Comparison of ENCODE assay signal across 19 cellular contexts in genomic region chr7:15600298-15600697, GRCh38. TPM values are rescaled to one million over a fixed set of nuclear protein-coding genes. Genes with fewer than 3 reads are reported as not detected.
A peak's percentile ranks its signal among the peaks of the same experiment; 100 is the strongest.
DNase-seq lines count a peak whose midpoint lies in the region; ATAC-seq, FAIRE-seq and TF ChIP-seq lines count a peak whose summit lies in the region.
"Had no signal": no experiment of that assay in that cellular context is flagged by ENCODE, and none has a peak within 500 bp of the region (broad histone marks: within the 10 kb centered on the region; RNA-seq: fewer than 3 reads in every experiment).

No MANE protein-coding gene starts in this region.

- no peak overlapping the region for H2BK5ac ChIP-seq in H1 (ENCODE audit: low read depth, low read length)
- H2BK5ac ChIP-seq in mesenchymal stem cell (ENCODE audit: low read depth, low read length, poor library complexity, severe bottlenecking) = no peak overlapping the region

- H3K4me1 ChIP-seq in H1 (replicated peaks in 1 of 4; ENCODE audit: control insufficient read depth in 3 of 4, insufficient read depth in 4 of 4, low read length in 3 of 4) (no peaks in the 10 kb centered on the region; a peak in 1 of 7 replicates), mesenchymal stem cell (ENCODE audit: control insufficient read depth, insufficient read depth, low read depth, low read length) (peaks cover 3% of the 10 kb centered on the region), heart left ventricle (peaks cover 0 to 6% (median 0%) of the 10 kb centered on the region in 12 donors)
- H3K4me1 ChIP-seq: Caco-2, HAP-1 had no signal

- no peak for TF ChIP-seq POLR2A in H1 (IDR thresholded peaks at IDR 0.05; ENCODE audit: control extremely low read depth in 1 of 2, low read depth in 2 of 2, low read length in 2 of 2)
- no peak for TF ChIP-seq POLR2A in heart left ventricle (IDR thresholded peaks at IDR 0.05)

- H3K27me3 ChIP-seq in H1 (replicated peaks in 1 of 4; ENCODE audit: control insufficient read depth in 3 of 4, extremely low read depth in 1 of 4, insufficient read depth in 3 of 4, low read length in 3 of 4) (no peaks in the 10 kb centered on the region), mesenchymal stem cell (ENCODE audit: control insufficient read depth in 1 of 2, insufficient read depth in 1 of 2, low read length in 2 of 2) (no peaks in the 10 kb centered on the region), heart left ventricle (no peaks in the 10 kb centered on the region)

- H2BK12ac ChIP-seq in H1 (ENCODE audit: low read depth, low read length) (0 out of 2 replicates have a peak overlapping the region, but pooled peaks have one; percentile 39), mesenchymal stem cell (ENCODE audit: low read length in 2 of 2) (no peak overlapping the region)

- H3K14ac ChIP-seq in H1 (ENCODE audit: insufficient read length) (no peak overlapping the region), mesenchymal stem cell (ENCODE audit: low read length in 2 of 2) (no peak overlapping the region)

- H3K23ac ChIP-seq in H1 (ENCODE audit: insufficient read length) (no peak overlapping the region), mesenchymal stem cell (ENCODE audit: low read length in 2 of 2) (no peak overlapping the region)

- WGBS in H1 (ENCODE audit: extremely low coverage in 1 of 2, insufficient coverage in 1 of 2, insufficient read length in 1 of 2, insufficient replicate concordance in 2 of 2, low coverage in 1 of 2, low lambda C conversion rate in 2 of 2, missing lambda C conversion rate in 1 of 2), 2 experiments = 62% methylated on average over 4 of the region's 4 CpGs; no CpG with 5 or more reads in 1 of the 2 experiments
- 59% methylated on average over 3 of the region's 4 CpGs for WGBS in mesenchymal stem cell
- 61 to 80% (median 70%) methylated on average over 3 to 4 of the region's 4 CpGs for WGBS in heart left ventricle, 4 donors

- H4K20me1 ChIP-seq in H1 (replicated peaks in 1 of 2; ENCODE audit: control insufficient read depth in 1 of 2, insufficient read depth in 2 of 2, low read length in 2 of 2) = no peaks in the 10 kb centered on the region

- TF ChIP-seq RAD21 in H1 (IDR thresholded peaks at IDR 0.05 in 1 of 2, conservative IDR thresholded peaks at IDR 0.05 in 1 of 2; ENCODE audit: low read depth in 2 of 2, low read length in 2 of 2) = no peak

- H3K4me3 ChIP-seq in H1 (ENCODE audit: extremely low read depth in 1 of 4, insufficient read depth in 2 of 4, low read depth in 3 of 4, low read length in 4 of 4) = no peak overlapping the region
- H3K4me3 ChIP-seq in mesenchymal stem cell (ENCODE audit: insufficient read depth in 1 of 2, low read depth in 1 of 2, low read length in 2 of 2) = no peak overlapping the region
- no peak overlapping the region for H3K4me3 ChIP-seq in heart left ventricle
- H3K4me3 ChIP-seq: HAP-1 had no signal

- H3K4me2 ChIP-seq in H1 (ENCODE audit: insufficient read depth in 1 of 2, low read depth in 2 of 2, low read length in 2 of 2) = no peak overlapping the region
- H3K4me2 ChIP-seq in mesenchymal stem cell (ENCODE audit: low read length, poor library complexity, severe bottlenecking) = no peak overlapping the region

- no peaks in the 10 kb centered on the region for H3K23me2 ChIP-seq in H1 (ENCODE audit: low read depth, low read length)

- peak; percentile 73 for DNase-seq in NCI-H69 (lab: John Stamatoyannopoulos, UW)
- DNase-seq in H1 (ENCODE audit: low read depth in 1 of 2, low spot score in 2 of 2) = peak in 1 of 2 experiments; percentile 44
- no peak for DNase-seq in mesenchymal stem cell
- no peak for DNase-seq in sciatic nerve (ENCODE audit: low spot score)
- DNase-seq in central memory CD4-positive, alpha-beta T cell = no peak
- DNase-seq in heart left ventricle = no peak
- no peak for DNase-seq in ureter (ENCODE audit: low spot score)
- DNase-seq: 8988T, C1 segment of cervical spinal cord, Caco-2, DMS153, DND-41, HFFc6 had no signal

- H2AK5ac ChIP-seq in H1 (ENCODE audit: low read depth, low read length) (no peak overlapping the region), mesenchymal stem cell (ENCODE audit: low read length, severe bottlenecking) (peak overlapping the region; percentile 1)

- H4K5ac ChIP-seq in H1 (ENCODE audit: insufficient read length, low read depth, low read length) = no peak overlapping the region

- H3K9me3 ChIP-seq in H1 (ENCODE audit: insufficient read depth in 2 of 2, low read depth in 1 of 2, low read length in 1 of 2) = no peaks in the 10 kb centered on the region
- H3K9me3 ChIP-seq in mesenchymal stem cell (ENCODE audit: control insufficient read depth, low read length) = peaks cover 6% of the 10 kb centered on the region
- peaks cover 0 to 19% (median 0%) of the 10 kb centered on the region in 12 donors for H3K9me3 ChIP-seq in heart left ventricle
- H3K9me3 ChIP-seq: Caco-2, HAP-1 had no signal

- no peak overlapping the region for H2AFZ ChIP-seq in H1 (ENCODE audit: low read length)
- no peak overlapping the region for H2AFZ ChIP-seq in mesenchymal stem cell (ENCODE audit: low read depth, low read length)

- H3K18ac ChIP-seq in H1 (ENCODE audit: extremely low read depth, low read length) = no peak overlapping the region
- no peak overlapping the region for H3K18ac ChIP-seq in mesenchymal stem cell (ENCODE audit: low read depth in 1 of 2, low read length in 2 of 2)

- no peak overlapping the region for H2BK20ac ChIP-seq in H1 (ENCODE audit: low read length)

- H3K79me2 ChIP-seq in H1 (ENCODE audit: control insufficient read depth in 1 of 2, insufficient read depth in 2 of 2, low read length in 2 of 2) = no peaks in the 10 kb centered on the region

- POLR2A ChIA-PET in H1 (lab: Charles Lee; ENCODE audit: partially characterized antibody) = no interaction called here

- H3K4ac ChIP-seq in H1 (replicated peaks; ENCODE audit: insufficient read length, low read depth, low read length) = no peak overlapping the region
- no peak overlapping the region for H3K4ac ChIP-seq in mesenchymal stem cell (ENCODE audit: low read depth in 1 of 2, low read length in 2 of 2)

- CTCF ChIA-PET in H1 (lab: Charles Lee; ENCODE audit: partially characterized antibody) = interaction anchor here (1.9 kb wide), 1 partner anchor 121 kb away, joined by 5 read pairs; no protein-coding TSS in a partner anchor

- H3K79me1 ChIP-seq in H1 (ENCODE audit: low read depth, low read length) (no peaks in the 10 kb centered on the region), mesenchymal stem cell (replicated peaks; ENCODE audit: low read length, poor library complexity, severe bottlenecking) (no peaks in the 10 kb centered on the region)

- no peak overlapping the region for H3K56ac ChIP-seq in H1 (replicated peaks; ENCODE audit: insufficient read length, low read depth, low read length)

- no peak for TF ChIP-seq CTCF in H1 (IDR thresholded peaks at IDR 0.05; ENCODE audit: control extremely low read depth in 1 of 3, insufficient read depth in 1 of 3, low read depth in 1 of 3, low read length in 3 of 3)
- no peak for TF ChIP-seq CTCF in heart left ventricle (IDR thresholded peaks at IDR 0.05)

- H3K36me3 ChIP-seq in H1 (ENCODE audit: control insufficient read depth in 2 of 4, insufficient read depth in 4 of 4, low read length in 3 of 4) (no peaks in the 10 kb centered on the region), mesenchymal stem cell (ENCODE audit: control insufficient read depth in 1 of 2, insufficient read depth in 2 of 2, low read depth in 1 of 2, low read length in 2 of 2) (no peaks in the 10 kb centered on the region), heart left ventricle (no peaks in the 10 kb centered on the region)
- H3K36me3 ChIP-seq: HAP-1 had no signal

- ATAC-seq in sciatic nerve (peak; percentile 13), heart left ventricle (no peak)

- H2BK15ac ChIP-seq in H1 (ENCODE audit: low read length) (no peak overlapping the region), mesenchymal stem cell (ENCODE audit: low read depth, poor library complexity, severe bottlenecking) (no peak overlapping the region)

- H4K91ac ChIP-seq in H1 (replicated peaks; ENCODE audit: insufficient read length, low read length) (no peak overlapping the region), mesenchymal stem cell (ENCODE audit: low read length) (no peak overlapping the region)

- no peak overlapping the region for H2BK120ac ChIP-seq in H1 (replicated peaks; ENCODE audit: low read depth, low read length)
- no peak overlapping the region for H2BK120ac ChIP-seq in mesenchymal stem cell (ENCODE audit: low read depth, low read length)

- intact Hi-C loops in sciatic nerve (cut with DNase I) (no loop called here), heart left ventricle (cut with DNase I) (no loop called here)

- H3K27ac ChIP-seq in H1 (ENCODE audit: low read depth, low read length) (no peak overlapping the region), mesenchymal stem cell (ENCODE audit: low read length, poor library complexity, severe bottlenecking) (no peak overlapping the region), heart left ventricle (no peak overlapping the region)

- no peak for TF ChIP-seq EP300 in H1 (IDR thresholded peaks at IDR 0.05; ENCODE audit: borderline replicate concordance in 1 of 2, low read depth in 2 of 2, low read length in 2 of 2)

- H4K8ac ChIP-seq in H1 (ENCODE audit: extremely low read depth, insufficient read depth, low read length) (no peak overlapping the region), mesenchymal stem cell (ENCODE audit: low read length) (no peak overlapping the region)

- FAIRE-seq in H1 (lab: Jason Lieb, UNC) = no peak
- FAIRE-seq: G401.6, GM12892 had no signal

- H3K9ac ChIP-seq in H1 (replicated peaks in 1 of 4; ENCODE audit: extremely low read depth in 1 of 4, low read depth in 3 of 4, low read length in 3 of 4) (no peak overlapping the region), mesenchymal stem cell (ENCODE audit: low read length) (no peak overlapping the region)

TF ChIP-seq in H1, 55 proteins besides CTCF, POLR2A, EP300 and RAD21 (continues in another document):
- TF ChIP-seq CHD1 (IDR thresholded peaks at IDR 0.05; ENCODE audit: low read depth, low read length) (no peak), RXRA (IDR thresholded peaks at IDR 0.05; ENCODE audit: insufficient read depth, low read depth, low read length) (no peak), CHD2 (IDR thresholded peaks at IDR 0.05; ENCODE audit: low read length) (no peak), JUND (IDR thresholded peaks at IDR 0.05; ENCODE audit: low read length) (no peak)

RNA-seq across cellular contexts. Expression of gene AGMO, which starts 38.5 kb away (rescaled TPM):
- total RNA-seq in H1 (2021; fragmentation: NEBNext Ultra II Directional; extraction: Animal tissue kit (Norgen Biotek cat#: 25700)) = 0.22 and 0.38 TPM in 2 replicates
- polyA plus RNA-seq in H1 (2011; rRNA removed) = 0.22 and 0.45 TPM in 2 replicates
- polyA plus RNA-seq in H1 (2011; cell fraction: cytosol; rRNA removed) = 0.16 TPM
- polyA plus RNA-seq in H1 (2011; cell fraction: nucleus; rRNA removed) = 0.14 TPM
- 0.13 to 0.36 TPM (median 0.23 TPM) in 4 replicates for polyA plus RNA-seq in H1 (2012, experiment 1 of 2)
- 0.08 TPM for polyA plus RNA-seq in H1 (2012, experiment 2 of 2)
- polyA plus RNA-seq in H1 (2013, experiment 1 of 2) = 0.18 TPM
- polyA plus RNA-seq in H1 (2013, experiment 2 of 2) = 0.15 TPM
- 1.4 and 1.9 TPM in 2 replicates for polyA minus RNA-seq in H1 (2011; rRNA and poly(A)+ RNA removed)
- polyA minus RNA-seq in H1 (2011; cell fraction: cytosol; rRNA and poly(A)+ RNA removed) = not detected
- 4.6 TPM for polyA minus RNA-seq in H1 (2011; cell fraction: nucleus; rRNA and poly(A)+ RNA removed)
- polyA plus RNA-seq in mesenchymal stem cell (2013, experiment 1 of 2) = not detected
- 0.01 TPM for polyA plus RNA-seq in mesenchymal stem cell (2013, experiment 2 of 2)
- 6.9 TPM for total RNA-seq in sciatic nerve
- total RNA-seq in heart left ventricle = under 1 TPM in 8 of 9 donors, not detected in 1; 0.21 to 0.66 (median 0.40) TPM
- polyA plus RNA-seq in heart left ventricle = under 1 TPM; 0.12 to 0.72 TPM
- 6.8 TPM for total RNA-seq in ureter
- total RNA-seq: A673; CD4-positive, alpha-beta memory T cell had no signal
- polyA plus RNA-seq: BJ; CD4-positive, alpha-beta memory T cell had no signal
